Comparison of ENCODE assay signal across 1 cellular context in the genomic region with DNA sequence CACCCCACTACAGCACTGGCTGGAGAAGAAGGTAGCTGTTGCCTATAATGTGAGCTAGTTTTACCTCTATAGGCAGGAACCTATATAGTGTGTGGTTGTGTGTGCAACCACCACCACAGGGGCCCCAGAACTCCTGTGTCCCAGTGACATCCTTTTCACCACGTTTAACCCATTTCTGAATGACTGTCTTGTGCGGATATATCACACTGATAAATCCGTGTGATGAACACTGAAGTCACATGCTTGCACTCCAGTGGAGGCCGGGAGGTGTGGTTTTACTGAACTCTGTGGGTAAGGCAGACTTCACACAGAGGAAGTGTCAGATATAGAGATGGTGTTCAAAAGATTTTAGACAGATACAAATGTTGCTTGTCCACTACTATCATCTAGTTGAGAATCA.
TF ChIP-seq lines count a peak whose summit lies in the region.

No MANE protein-coding gene starts in this region.

TF ChIP-seq in GM23338, 12 proteins besides CTCF, POLR2A, EP300 and RAD21 (continued from another document):
- TF ChIP-seq ZNF462 (CRISPR knock-in tag; IDR thresholded peaks at IDR 0.05) (no peak), ETS1 (IDR thresholded peaks at IDR 0.05) (no peak), STAT1 (IDR thresholded peaks at IDR 0.05; ENCODE audit: unreplicated experiment) (no peak), NANOG (IDR thresholded peaks at IDR 0.05; ENCODE audit: borderline replicate concordance) (no peak), ZNF114 (CRISPR knock-in tag; IDR thresholded peaks at IDR 0.05) (no peak), POLR2AphosphoS5 (IDR thresholded peaks at IDR 0.05; ENCODE audit: low read depth) (no peak), EZH2 (IDR thresholded peaks at IDR 0.05; ENCODE audit: low read depth, unreplicated experiment) (no peak), JUNB (IDR thresholded peaks at IDR 0.05; ENCODE audit: unreplicated experiment) (no peak)
